ENCODE assay signal across 8 cellular contexts in the genomic region with DNA sequence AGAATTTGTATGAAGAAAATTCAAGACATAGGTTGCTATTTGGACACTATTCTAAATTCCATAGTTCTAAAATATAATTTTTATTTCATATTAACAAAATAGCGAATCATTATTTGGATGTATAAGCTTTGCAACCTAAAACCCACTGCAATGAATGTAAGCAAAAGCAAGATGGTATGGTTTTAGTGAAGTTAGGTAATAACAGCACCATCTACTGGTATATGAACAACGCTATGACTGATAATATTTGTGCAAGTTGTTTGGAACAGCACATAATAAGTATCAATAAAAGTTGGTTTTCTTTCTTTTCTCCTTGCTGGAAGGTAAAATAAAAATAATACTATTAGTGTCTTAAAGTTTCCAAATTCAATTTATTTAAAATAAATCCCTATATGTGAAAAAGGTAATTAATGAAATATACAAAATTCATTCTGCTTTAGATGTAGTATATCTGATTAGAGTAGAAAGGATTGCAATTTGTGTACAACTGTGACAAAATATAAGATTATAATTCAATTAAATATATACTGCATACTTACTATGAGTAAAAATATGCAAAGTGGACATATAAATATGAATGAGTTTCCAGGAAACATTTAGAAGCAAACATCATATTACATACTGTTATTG.
DNase-seq lines count a peak whose midpoint lies in the region; ATAC-seq, FAIRE-seq and TF ChIP-seq lines count a peak whose summit lies in the region.

No MANE protein-coding gene starts in this region.

- H3K27me3 ChIP-seq in right atrium auricular region: no peaks in the 10 kb centered on the region
- H3K27me3 ChIP-seq in upper lobe of right lung: no peaks in the 10 kb centered on the region

- DNase-seq in right atrium auricular region (ENCODE audit: low spot score) (no peak), left cardiac atrium (no peak), HTR-8/SVneo (ENCODE audit: insufficient read length, low spot score) (peak; percentile 1), SHP77 treated with DMSO at 0.1 percent for 48 hours (lab: John Stamatoyannopoulos, UW) (peak; percentile 11), fibroblast of villous mesenchyme (ENCODE audit: low read depth) (peak; percentile 39), upper lobe of right lung (no peak), NOMO-1 (lab: John Stamatoyannopoulos, UW; ENCODE audit: unreplicated experiment in 2 of 2) (no peak)
- no peak for DNase-seq in activated naive CD4-positive, alpha-beta T cell treated with Interleukin-2 at 50 U/mL for 16 hours

- no peak for FAIRE-seq in HTR-8/SVneo (lab: Jason Lieb, UNC)

- H3K4me1 ChIP-seq in right atrium auricular region (no peaks in the 10 kb centered on the region), upper lobe of right lung (no peaks in the 10 kb centered on the region)

- H3K36me3 ChIP-seq in right atrium auricular region: no peaks in the 10 kb centered on the region
- H3K36me3 ChIP-seq in upper lobe of right lung: no peaks in the 10 kb centered on the region

- no peaks in the 10 kb centered on the region for H3K9me3 ChIP-seq in right atrium auricular region
- H3K9me3 ChIP-seq in upper lobe of right lung: no peaks in the 10 kb centered on the region

- H3K27ac ChIP-seq in right atrium auricular region (no peak overlapping the region), upper lobe of right lung (no peak overlapping the region)

- peak; percentile 20 to 63 for TF ChIP-seq CTCF in right atrium auricular region (IDR thresholded peaks at IDR 0.05)
- TF ChIP-seq CTCF in fibroblast of villous mesenchyme (IDR thresholded peaks at IDR 0.05; ENCODE audit: insufficient read depth, low read depth, low read length): peak; percentile 56
- TF ChIP-seq CTCF in upper lobe of right lung (IDR thresholded peaks at IDR 0.05): peak; percentile 56

- intact Hi-C loops in left cardiac atrium (cut with DNase I) (no loop called here), upper lobe of right lung (cut with DNase I) (no loop called here)

- ATAC-seq in left cardiac atrium (no peak), upper lobe of right lung (no peak)

- H3K4me3 ChIP-seq in right atrium auricular region (no peak overlapping the region), fibroblast of villous mesenchyme (ENCODE audit: low read depth, low read length) (no peak overlapping the region), upper lobe of right lung (no peak overlapping the region)

Comparison
In these comparisons a context has a peak if more than half of its experiments do, and no peak if none do; other contexts are left out.
1. DNase-seq: peak in HTR-8/SVneo (single experiment), SHP77 treated with DMSO at 0.1 percent for 48 hours (single experiment) and fibroblast of villous mesenchyme (single experiment); none in right atrium auricular region (single experiment), left cardiac atrium (single experiment), upper lobe of right lung (single experiment), activated naive CD4-positive, alpha-beta T cell treated with Interleukin-2 at 50 U/mL for 16 hours (single experiment) and NOMO-1 (0 of 2).
2. Peak in every context shown above with its lines, with median percentiles within 50 percentile points of each other: CTCF ChIP-seq.